ENCODE assay signal across 8 cellular contexts in the genomic region with DNA sequence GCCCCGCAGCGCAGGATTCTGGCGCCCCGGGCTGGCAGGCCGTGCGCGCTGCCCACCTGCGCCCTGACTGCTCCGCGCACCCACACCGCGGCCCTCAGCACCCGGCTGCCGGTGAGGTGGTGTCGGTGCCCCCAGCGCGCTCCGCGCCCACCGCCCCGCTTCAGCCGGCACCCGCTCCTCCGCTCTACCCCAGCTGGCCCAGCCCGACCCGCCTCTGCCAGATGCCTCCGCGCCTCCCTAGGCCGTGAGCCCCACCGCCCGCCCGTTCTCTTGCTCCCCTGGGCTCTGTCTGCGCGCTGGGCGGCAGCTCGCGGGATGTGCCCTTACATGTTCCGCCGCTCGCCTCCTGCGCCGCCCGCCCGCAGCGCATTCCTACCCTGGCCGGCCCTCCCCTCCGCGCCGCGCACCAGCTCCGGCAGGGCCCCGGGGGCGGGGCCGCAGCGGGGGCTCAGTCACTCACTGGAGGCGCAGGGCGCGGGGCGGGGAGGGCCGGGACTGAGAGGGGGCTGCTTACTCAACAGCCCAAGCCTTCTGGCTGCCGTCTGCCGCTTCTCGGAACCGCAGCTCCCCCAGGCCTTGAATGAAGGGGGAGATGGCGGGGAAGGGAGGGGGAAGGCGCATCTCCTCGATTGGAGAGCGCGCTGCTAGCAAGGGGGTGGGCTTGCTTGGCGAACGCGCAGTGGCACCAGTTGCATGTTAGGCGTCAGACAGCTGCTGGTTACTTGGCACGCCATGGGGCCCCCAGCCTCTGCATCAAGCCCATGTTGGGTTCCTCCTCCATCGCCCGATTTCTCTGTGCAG. TPM values are rescaled to one million over a fixed set of nuclear protein-coding genes. Genes with fewer than 3 reads are reported as not detected.
DNase-seq lines count a peak whose midpoint lies in the region; ATAC-seq and TF ChIP-seq lines count a peak whose summit lies in the region.

Gene PHLDA3, minus strand, starts transcription at position 345 of the 801 bp plus-strand sequence. CDS start 402 bp downstream, outside the sequence.

- H3K9me3 ChIP-seq in esophagus squamous epithelium: no peaks in the 10 kb centered on the region
- no peaks in the 10 kb centered on the region for H3K9me3 ChIP-seq in mucosa of rectum (ENCODE audit: control insufficient read depth in 2 of 2, low read length in 2 of 2)

- peaks cover 8 to 20% (median 15%) of the 10 kb centered on the region in 3 donors for H3K36me3 ChIP-seq in esophagus squamous epithelium
- H3K36me3 ChIP-seq in mucosa of rectum (ENCODE audit: control insufficient read depth in 2 of 2, insufficient read depth in 2 of 2, low read length in 2 of 2): no peaks in the 10 kb centered on the region

- H3K4me3 ChIP-seq in esophagus squamous epithelium: peak within 1 kb of the TSS; percentile 76 to 93 (median 86)
- H3K4me3 ChIP-seq in mucosa of rectum (ENCODE audit: low read length in 2 of 2): peak within 1 kb of the TSS; percentile 65 to 74

- H3K27ac ChIP-seq in esophagus squamous epithelium: peak within 1 kb of the TSS; percentile 93 to 98 (median 96)
- H3K27ac ChIP-seq in mucosa of rectum (ENCODE audit: low read depth in 2 of 2, low read length in 2 of 2): peak within 1 kb of the TSS; percentile 79 to 87

- H3K4me1 ChIP-seq in esophagus squamous epithelium (peaks cover 33 to 79% (median 50%) of the 10 kb centered on the region in 3 donors), mucosa of rectum (ENCODE audit: control insufficient read depth in 2 of 2, insufficient read depth in 2 of 2, low read length in 2 of 2) (peaks cover 9 to 12% of the 10 kb centered on the region in 2 donors)

- H3K9ac ChIP-seq in mucosa of rectum (ENCODE audit: low read depth in 1 of 2, low read length in 2 of 2): peak within 1 kb of the TSS; percentile 56 to 75

- TF ChIP-seq POLR2A in esophagus squamous epithelium (IDR thresholded peaks at IDR 0.05): peak in 3 of 4 donors; percentile 66 to 97 (median 96)

- H3K27me3 ChIP-seq in esophagus squamous epithelium (peaks cover 0 to 20% (median 0%) of the 10 kb centered on the region in 4 donors), mucosa of rectum (ENCODE audit: control insufficient read depth in 2 of 2, insufficient read depth in 2 of 2, low read length in 2 of 2) (peaks cover 6% of the 10 kb centered on the region in 2 donors)

- peak; percentile 93 for DNase-seq in AG08396 (ENCODE audit: low spot score)
- peak; percentile 26 to 79 for DNase-seq in NCI-H446 (lab: John Stamatoyannopoulos, UW)
- DNase-seq in activated CD8-positive, alpha-beta memory T cell treated with anti-CD3 and anti-CD28 coated beads, Interleukin-2, amount 50 U/mL, for 48 hours: peak; percentile 63
- no peak for DNase-seq in esophagus squamous epithelium (lab: John Stamatoyannopoulos, UW)
- DNase-seq in superior temporal gyrus (ENCODE audit: extremely low spot score): peak; percentile 81

- TF ChIP-seq CTCF in esophagus squamous epithelium (IDR thresholded peaks at IDR 0.05): peak in 1 of 6 experiments; percentile 20

- no CpG with 5 or more reads among the region's 76 CpGs for WGBS in esophagus squamous epithelium, 2 donors

- ATAC-seq in GM18868 (IDR thresholded peaks at IDR 0.05; ENCODE audit: unreplicated experiment): peak; percentile 86
- ATAC-seq in HG03066 (IDR thresholded peaks at IDR 0.05; ENCODE audit: low read depth, unreplicated experiment): peak; percentile 72

- intact Hi-C loops in esophagus squamous epithelium (cut with DNase I): no loop called here

RNA-seq across cellular contexts. Expression of gene PHLDA3, which starts in this region (rescaled TPM):
- 10 to 100 TPM; 60.9 to 87.9 (median 75.1) TPM for total RNA-seq in esophagus squamous epithelium
